ENCODE assay signal across 8 cellular contexts in genomic region chr9:85805789-85806102, GRCh38.
A peak's percentile ranks its signal among the peaks of the same experiment; 100 is the strongest.
DNase-seq lines count a peak whose midpoint lies in the region; ATAC-seq and TF ChIP-seq lines count a peak whose summit lies in the region.
"Not testable (repeated sequence)": the region's sequence is repeated elsewhere in the genome, so short reads cannot be mapped to it uniquely, and the experiment has no call there.

No MANE protein-coding gene starts in this region.

- peaks cover 9 to 13% (median 9%) of the 10 kb centered on the region in 3 donors for H3K4me1 ChIP-seq in esophagus squamous epithelium
- H3K4me1 ChIP-seq in mesenchymal stem cell (ENCODE audit: control insufficient read depth, insufficient read depth, low read depth, low read length); aorta (ENCODE audit: control insufficient read depth in 1 of 2, insufficient read depth in 2 of 2, low read length in 2 of 2): not testable (repeated sequence)
- peaks cover 5 to 24% (median 14%) of the 10 kb centered on the region in 6 donors for H3K4me1 ChIP-seq in spleen

- H3K36me3 Mint-ChIP-seq in activated naive CD8-positive, alpha-beta T cell = not testable (repeated sequence)

- peak overlapping the region; percentile 80 for H3K9ac ChIP-seq in mesenchymal stem cell (ENCODE audit: low read length)

- H2BK12ac ChIP-seq in mesenchymal stem cell (ENCODE audit: low read length in 2 of 2) = not testable (repeated sequence)

- not testable (repeated sequence) for H3K9me3 ChIP-seq in esophagus squamous epithelium; mesenchymal stem cell (ENCODE audit: control insufficient read depth, low read length); spleen; aorta (ENCODE audit: control insufficient read depth, low read length)

- H3K14ac ChIP-seq in mesenchymal stem cell (ENCODE audit: low read length in 2 of 2) = not testable (repeated sequence)

- H2AFZ ChIP-seq in mesenchymal stem cell (ENCODE audit: low read depth, low read length) = peak overlapping the region; percentile 85

- peak overlapping the region; percentile 28 for H4K8ac ChIP-seq in mesenchymal stem cell (ENCODE audit: low read length)

- H2BK15ac ChIP-seq in mesenchymal stem cell (ENCODE audit: low read depth, poor library complexity, severe bottlenecking) = not testable (repeated sequence)

- not testable (repeated sequence) for H3K9me3 Mint-ChIP-seq in activated naive CD8-positive, alpha-beta T cell (ENCODE audit: low read depth)

- peak; percentile 3 for DNase-seq in HuH-7.5 (ENCODE audit: low spot score)
- DNase-seq in T follicular helper cell (ENCODE audit: low read depth) = peak; percentile 15
- DNase-seq in esophagus squamous epithelium (lab: John Stamatoyannopoulos, UW); mesenchymal stem cell; aorta: not testable (repeated sequence)
- peak; percentile 91 for DNase-seq in spleen

- H3K27me3 Mint-ChIP-seq in activated naive CD8-positive, alpha-beta T cell = not testable (repeated sequence)

- peak; percentile 1 for ATAC-seq in GM19035 (IDR thresholded peaks at IDR 0.05; ENCODE audit: unreplicated experiment)
- ATAC-seq in aorta (ENCODE audit: low FRiP score) = not testable (repeated sequence)

- H3K4me1 Mint-ChIP-seq in activated naive CD8-positive, alpha-beta T cell (ENCODE audit: low read depth) = peaks cover 12% of the 10 kb centered on the region

- H2AK5ac ChIP-seq in mesenchymal stem cell (ENCODE audit: low read length, severe bottlenecking) = not testable (repeated sequence)

- not testable (repeated sequence) for TF ChIP-seq CTCF in esophagus squamous epithelium (IDR thresholded peaks at IDR 0.05)
- peak in 3 of 11 experiments; percentile 6 to 11 (median 8) for TF ChIP-seq CTCF in spleen (IDR thresholded peaks at IDR 0.05 in 8 of 11, conservative IDR thresholded peaks at IDR 0.05 in 3 of 11)

- not testable (repeated sequence) for H4K91ac ChIP-seq in mesenchymal stem cell (ENCODE audit: low read length)

- peak overlapping the region; percentile 91 for H3K4me2 ChIP-seq in mesenchymal stem cell (ENCODE audit: low read length, poor library complexity, severe bottlenecking)

- H3K18ac ChIP-seq in mesenchymal stem cell (ENCODE audit: low read depth in 1 of 2, low read length in 2 of 2) = peak overlapping the region; percentile 43 to 52

- H3K27ac Mint-ChIP-seq in activated naive CD8-positive, alpha-beta T cell = peak overlapping the region; percentile 51

- H3K4me3 ChIP-seq in esophagus squamous epithelium (peak overlapping the region; percentile 71 to 91 (median 77)), mesenchymal stem cell (ENCODE audit: insufficient read depth in 1 of 2, low read depth in 1 of 2, low read length in 2 of 2) (peak overlapping the region; percentile 79 to 80), spleen (peak overlapping the region; percentile 57 to 81 (median 66)), aorta (ENCODE audit: low read length in 2 of 2) (peak overlapping the region; percentile 92)

- H3K36me3 ChIP-seq in esophagus squamous epithelium (peaks cover 0 to 20% (median 0%) of the 10 kb centered on the region in 3 donors), spleen (peaks cover 0 to 21% (median 10%) of the 10 kb centered on the region in 6 donors)
- not testable (repeated sequence) for H3K36me3 ChIP-seq in mesenchymal stem cell (ENCODE audit: control insufficient read depth in 1 of 2, insufficient read depth in 2 of 2, low read depth in 1 of 2, low read length in 2 of 2); aorta (ENCODE audit: control insufficient read depth in 1 of 2, insufficient read depth in 2 of 2, low read length in 1 of 2)

- intact Hi-C loops in esophagus squamous epithelium (cut with DNase I); spleen (cut with DNase I; ENCODE audit: low total_unique reads); aorta (cut with DNase I): not testable (repeated sequence)

- H3K4ac ChIP-seq in mesenchymal stem cell (ENCODE audit: low read depth in 1 of 2, low read length in 2 of 2) = not testable (repeated sequence)

- H2BK120ac ChIP-seq in mesenchymal stem cell (ENCODE audit: low read depth, low read length) = not testable (repeated sequence)

- H3K27ac ChIP-seq in esophagus squamous epithelium (peak overlapping the region; percentile 83 to 93 (median 88)), spleen (peak overlapping the region; percentile 72 to 94 (median 90)), aorta (ENCODE audit: low read depth in 1 of 2, low read length in 2 of 2) (peak overlapping the region; percentile 84 to 95)
- H3K27ac ChIP-seq in mesenchymal stem cell (ENCODE audit: low read length, poor library complexity, severe bottlenecking) = not testable (repeated sequence)

- H2BK5ac ChIP-seq in mesenchymal stem cell (ENCODE audit: low read depth, low read length, poor library complexity, severe bottlenecking) = not testable (repeated sequence)

- WGBS in esophagus squamous epithelium, 2 donors = 0 to 1% methylated on average over 6 to 11 of the region's 32 CpGs
- WGBS in mesenchymal stem cell = 1% methylated on average over 32 of the region's 32 CpGs
- WGBS in spleen, 5 donors = 0 to 1% (median 0%) methylated on average over 17 to 32 of the region's 32 CpGs
- 0% methylated on average over 18 to 32 of the region's 32 CpGs for WGBS in aorta, 2 donors

- H3K27me3 ChIP-seq in esophagus squamous epithelium; mesenchymal stem cell (ENCODE audit: control insufficient read depth in 1 of 2, insufficient read depth in 1 of 2, low read length in 2 of 2); spleen (replicated peaks in 1 of 7); aorta (ENCODE audit: control insufficient read depth in 1 of 2, insufficient read depth in 2 of 2, low read length in 1 of 2): not testable (repeated sequence)

- H3K79me1 ChIP-seq in mesenchymal stem cell (replicated peaks; ENCODE audit: low read length, poor library complexity, severe bottlenecking) = not testable (repeated sequence)

- H3K4me3 Mint-ChIP-seq in activated naive CD8-positive, alpha-beta T cell = peak overlapping the region; percentile 88

- not testable (repeated sequence) for TF ChIP-seq POLR2A in esophagus squamous epithelium (IDR thresholded peaks at IDR 0.05); spleen (IDR thresholded peaks at IDR 0.05)

- H3K23ac ChIP-seq in mesenchymal stem cell (ENCODE audit: low read length in 2 of 2) = not testable (repeated sequence)
